In genomic region chr9:69393425-69393824, GRCh38 we compare ENCODE assay signal across 26 cellular contexts.
DNase-seq lines count a peak whose midpoint lies in the region; ATAC-seq and TF ChIP-seq lines count a peak whose summit lies in the region.
"Had no signal": no experiment of that assay in that cellular context is flagged by ENCODE, and none has a peak within 500 bp of the region (broad histone marks: within the 10 kb centered on the region; RNA-seq: fewer than 3 reads in every experiment).

No MANE protein-coding gene starts in this region.

- peaks cover 3% of the 10 kb centered on the region for H3K9me3 Mint-ChIP-seq in neural crest cell
- H3K9me3 Mint-ChIP-seq in mesothelial cell of epicardium = peaks cover 3% of the 10 kb centered on the region
- no peaks in the 10 kb centered on the region for H3K9me3 Mint-ChIP-seq in CD4-positive, alpha-beta memory T cell
- H3K9me3 Mint-ChIP-seq: CD4-positive, alpha-beta T cell had no signal

- CTCF ChIA-PET in GM10248 (lab: Yijun Ruan, JAX) = interaction anchor here (1.0 kb wide), 1 partner anchor 9 kb away, joined by 3 read pairs; no protein-coding TSS in a partner anchor
- CTCF ChIA-PET in CD4-positive, alpha-beta memory T cell (lab: Charles Lee; ENCODE audit: partially characterized antibody) = no interaction called here

- H3K9me3 ChIP-seq in heart right ventricle = no peaks in the 10 kb centered on the region
- H3K9me3 ChIP-seq in CD4-positive, alpha-beta memory T cell (ENCODE audit: control insufficient read depth in 1 of 2, low read length in 2 of 2) = no peaks in the 10 kb centered on the region
- H3K9me3 ChIP-seq: SJSA1 had no signal

- H3K4me3 Mint-ChIP-seq in neural crest cell (no peak overlapping the region), mesothelial cell of epicardium (no peak overlapping the region)
- no peak overlapping the region for H3K4me3 Mint-ChIP-seq in CD4-positive, alpha-beta memory T cell
- H3K4me3 Mint-ChIP-seq: CD4-positive, alpha-beta T cell had no signal

- H3K27me3 Mint-ChIP-seq in neural crest cell (ENCODE audit: low read depth) (no peaks in the 10 kb centered on the region), mesothelial cell of epicardium (ENCODE audit: low read depth) (no peaks in the 10 kb centered on the region)
- peaks cover 0 to 4% of the 10 kb centered on the region in 2 donors for H3K27me3 Mint-ChIP-seq in CD4-positive, alpha-beta memory T cell

- intact Hi-C loops in heart right ventricle (cut with DNase I) = loop anchor here in 5 of 10 donors (5.0 to 10.0 kb wide), 5 partner anchors 66 to 171 kb away; partner anchors contain the start of gene ENTREP1 (in 2 of the 5)
- intact Hi-C loops in CD4-positive, alpha-beta memory T cell (cut with micrococcal nuclease) = no loop called here

- H3K4me1 ChIP-seq in heart right ventricle = peaks cover 0 to 60% (median 24%) of the 10 kb centered on the region in 9 donors
- no peaks in the 10 kb centered on the region for H3K4me1 ChIP-seq in CD4-positive, alpha-beta memory T cell (ENCODE audit: insufficient read depth, low read length)
- H3K4me1 ChIP-seq: SJSA1 had no signal

- H3K27ac Mint-ChIP-seq in neural crest cell (ENCODE audit: unreplicated experiment) (peak overlapping the region; percentile 67), mesothelial cell of epicardium (no peak overlapping the region)
- H3K27ac Mint-ChIP-seq in CD4-positive, alpha-beta memory T cell = no peak overlapping the region
- H3K27ac Mint-ChIP-seq: CD4-positive, alpha-beta T cell had no signal

- H3K27me3 ChIP-seq in heart right ventricle = no peaks in the 10 kb centered on the region
- H3K27me3 ChIP-seq in CD4-positive, alpha-beta memory T cell (ENCODE audit: insufficient read depth, low read length) = no peaks in the 10 kb centered on the region
- H3K27me3 ChIP-seq: BLaER1, SJSA1 had no signal

- no peak overlapping the region for H3K4me3 ChIP-seq in heart right ventricle
- no peak overlapping the region for H3K4me3 ChIP-seq in CD4-positive, alpha-beta memory T cell (ENCODE audit: low read length in 2 of 2)
- H3K4me3 ChIP-seq: BLaER1, GM12878, SJSA1 had no signal

- TF ChIP-seq CTCF in GM10248 (IDR thresholded peaks at IDR 0.05; ENCODE audit: control extremely low read depth, extremely low read depth, low read depth, missing control alignments) = no peak
- no peak for TF ChIP-seq CTCF in heart right ventricle (IDR thresholded peaks at IDR 0.05)
- TF ChIP-seq CTCF in neural crest cell (conservative IDR thresholded peaks at IDR 0.05) = no peak
- TF ChIP-seq CTCF in mesothelial cell of epicardium (IDR thresholded peaks at IDR 0.05; ENCODE audit: unreplicated experiment) = no peak

- H3K36me3 Mint-ChIP-seq in neural crest cell (ENCODE audit: low read depth) (peaks cover 3% of the 10 kb centered on the region), mesothelial cell of epicardium (no peaks in the 10 kb centered on the region)
- no peaks in the 10 kb centered on the region for H3K36me3 Mint-ChIP-seq in CD4-positive, alpha-beta memory T cell

- peak; percentile 3 for DNase-seq in GM10248 (ENCODE audit: extremely low spot score)
- peak; percentile 13 for DNase-seq in dedifferentiated amniotic fluid mesenchymal stem cell (ENCODE audit: extremely low spot score)
- peak in 1 of 2 donors; percentile 53 for DNase-seq in heart right ventricle
- no peak for DNase-seq in neural crest cell (ENCODE audit: low read depth, low spot score)
- DNase-seq in mesothelial cell of epicardium (ENCODE audit: low spot score in 2 of 2, unreplicated experiment in 2 of 2) = no peak
- DNase-seq in CD4-positive, alpha-beta memory T cell = no peak
- DNase-seq in NCI-H2196 (lab: John Stamatoyannopoulos, UW; ENCODE audit: unreplicated experiment) = no peak
- DNase-seq: CD4-positive, alpha-beta T cell; COR-L47; DMS53; GOT3; Karpas-422; NCI-H1092 treated with DMSO at 0.1 percent for 48 hours; NCI-H1436; NCI-H187; NCI-H2081 treated with DMSO at 0.1 percent for 48 hours; NCI-H2171 treated with DMSO at 0.1 percent for 48 hours; NCI-H524 treated with DMSO at 0.1 percent for 48 hours; NCI-H82; NK-92 treated with Interleukin-12 subunit alpha and Interleukin-12 subunit beta, amount 100 ng/mL, for 24 hours; PC-3 had no signal

- peak in 6 of 8 donors; percentile 39 to 62 (median 46) for ATAC-seq in heart right ventricle
- no peak for ATAC-seq in HG02970 (IDR thresholded peaks at IDR 0.05; ENCODE audit: low FRiP score, unreplicated experiment)
- ATAC-seq: GM12878, HCT116, PC-3 had no signal

- WGBS in heart right ventricle, 2 donors = 62 to 63% methylated on average over 6 of the region's 6 CpGs

- H3K4me1 Mint-ChIP-seq in neural crest cell (peaks cover 41% of the 10 kb centered on the region), mesothelial cell of epicardium (no peaks in the 10 kb centered on the region)
- H3K4me1 Mint-ChIP-seq in CD4-positive, alpha-beta memory T cell = no peaks in the 10 kb centered on the region

- POLR2A ChIA-PET in GM10248 (lab: Yijun Ruan, JAX) = no interaction called here
- POLR2A ChIA-PET in CD4-positive, alpha-beta memory T cell (lab: Charles Lee; ENCODE audit: partially characterized antibody) = no interaction called here

- H3K36me3 ChIP-seq in heart right ventricle = peaks cover 0 to 6% (median 0%) of the 10 kb centered on the region in 9 donors
- H3K36me3 ChIP-seq in CD4-positive, alpha-beta memory T cell (ENCODE audit: insufficient read depth, low read length) = no peaks in the 10 kb centered on the region
- H3K36me3 ChIP-seq: BLaER1, SJSA1 had no signal

- peak overlapping the region; percentile 43 to 90 (median 76) for H3K27ac ChIP-seq in heart right ventricle
- no peak overlapping the region for H3K27ac ChIP-seq in CD4-positive, alpha-beta memory T cell (ENCODE audit: low read depth, low read length)
- H3K27ac ChIP-seq: BLaER1, SJSA1 had no signal

Comparison
In these comparisons a context has a peak if more than half of its experiments do, and no peak if none do; other contexts are left out.
1. DNase-seq: peak in GM10248 (single experiment) and dedifferentiated amniotic fluid mesenchymal stem cell (single experiment); none in neural crest cell (single experiment), mesothelial cell of epicardium (0 of 2), CD4-positive, alpha-beta memory T cell (0 of 5) and NCI-H2196 (single experiment).